1 cellular context compared by ENCODE assay signal in the genomic region with DNA sequence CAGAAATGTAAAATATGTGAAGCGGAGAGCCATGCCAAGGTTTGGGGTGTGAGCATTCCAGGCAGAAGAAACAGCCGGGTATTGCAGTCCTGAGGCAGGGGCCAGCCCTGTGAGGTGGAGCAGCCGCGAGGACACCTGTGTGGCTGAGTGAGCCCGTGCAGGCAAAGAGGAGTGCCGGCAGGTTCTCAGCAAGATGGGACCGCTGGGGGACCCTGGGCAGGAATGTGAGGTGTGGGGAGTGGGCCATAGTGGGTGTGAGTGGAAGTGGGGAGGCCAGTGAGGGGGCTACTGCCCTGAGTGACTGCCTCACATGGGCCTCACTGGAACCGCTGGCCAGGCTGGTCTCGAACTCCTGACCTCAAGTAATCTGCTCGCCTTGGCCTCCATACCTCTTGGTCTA.
TF ChIP-seq lines count a peak whose summit lies in the region.

No MANE protein-coding gene starts in this region.

TF ChIP-seq in HepG2, 621 proteins besides CTCF, POLR2A, EP300 and RAD21:
- TF ChIP-seq AGO2 (optimal IDR thresholded peaks at IDR 0.05; ENCODE audit: low read depth, low read length): peak; percentile 93
- peak; percentile 53; the same call in 1 of the 2 replicates for TF ChIP-seq RBFOX2 (IDR thresholded peaks at IDR 0.05; ENCODE audit: low read depth, low read length)
- peak; percentile 27 for TF ChIP-seq AGO1 (IDR thresholded peaks at IDR 0.05; ENCODE audit: low read depth, low read length, poor library complexity, severe bottlenecking)
- TF ChIP-seq HOXD1 (CRISPR knock-in tag; IDR thresholded peaks at IDR 0.05): no peak
